Comparison of ENCODE assay signal across 8 cellular contexts in the genomic region with DNA sequence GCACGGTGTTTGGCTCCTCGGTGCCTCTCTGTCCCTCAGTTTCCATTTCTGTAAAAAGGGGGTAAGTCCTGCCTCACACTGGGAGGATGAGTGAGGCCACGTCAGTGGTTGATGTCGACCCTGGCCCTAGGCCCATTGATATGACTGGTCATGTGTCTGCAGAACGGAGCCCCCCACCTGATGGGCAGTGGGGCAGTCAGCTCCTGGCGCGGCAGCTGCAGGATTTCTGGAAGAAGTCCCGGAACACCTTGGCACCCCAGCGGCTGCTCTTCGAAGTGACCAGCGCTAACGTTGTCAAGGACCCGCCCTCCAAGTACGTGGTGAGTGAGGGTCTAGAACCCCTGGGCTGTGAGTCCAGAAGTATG.
A peak's percentile ranks its signal among the peaks of the same experiment; 100 is the strongest.
DNase-seq lines count a peak whose midpoint lies in the region; ATAC-seq lines count a peak whose summit lies in the region.

No MANE protein-coding gene starts in this region.

- no peak overlapping the region for H3K27ac ChIP-seq in HUES48 (ENCODE audit: low read depth, low read length)
- peak overlapping the region; percentile 91 for H3K27ac ChIP-seq in angular gyrus (ENCODE audit: low read depth, low read length)
- peak overlapping the region in 20 of 21 experiments; percentile 22 to 96 (median 91) for H3K27ac ChIP-seq in skin epidermis

- DNase-seq in LoVo (ENCODE audit: low spot score) (no peak), NCI-H1436 (lab: John Stamatoyannopoulos, UW) (no peak)

- peaks cover 22% of the 10 kb centered on the region for H3K36me3 ChIP-seq in HUES48 (ENCODE audit: control insufficient read depth, insufficient read depth, low read length)
- peaks cover 3% of the 10 kb centered on the region for H3K36me3 ChIP-seq in iPS-15b (ENCODE audit: control insufficient read depth, insufficient read depth, low read length)

- no peak for ATAC-seq in HG03565 (IDR thresholded peaks at IDR 0.05; ENCODE audit: unreplicated experiment)
- no peak for ATAC-seq in GM21717 (IDR thresholded peaks at IDR 0.05; ENCODE audit: unreplicated experiment)

- peak overlapping the region; percentile 79 for H3K4me3 ChIP-seq in HUES48 (ENCODE audit: low read depth, low read length)
- peak overlapping the region; percentile 87 for H3K4me3 ChIP-seq in iPS-15b (ENCODE audit: low read depth, low read length)
- peak overlapping the region; percentile 45 to 88 (median 64) for H3K4me3 ChIP-seq in skin epidermis

- H3K9me3 ChIP-seq in HUES48 (ENCODE audit: control insufficient read depth, insufficient read depth, low read length) (no peaks in the 10 kb centered on the region), iPS-15b (ENCODE audit: control insufficient read depth, insufficient read depth, low read length) (no peaks in the 10 kb centered on the region)

- H3K9ac ChIP-seq in HUES48 (ENCODE audit: low read depth, low read length) (no peak overlapping the region), iPS-15b (ENCODE audit: low read depth, low read length) (no peak overlapping the region)

- H3K4me1 ChIP-seq in HUES48 (ENCODE audit: control insufficient read depth, insufficient read depth, low read length) (peaks cover 19% of the 10 kb centered on the region), iPS-15b (ENCODE audit: control insufficient read depth, insufficient read depth, low read length) (peaks cover 5% of the 10 kb centered on the region)

- H3K27me3 ChIP-seq in HUES48 (ENCODE audit: control insufficient read depth, insufficient read depth, low read length) (no peaks in the 10 kb centered on the region; the same call in 1 of the 2 replicates), iPS-15b (ENCODE audit: control insufficient read depth, insufficient read depth, low read length) (no peaks in the 10 kb centered on the region)
